ENCODE assay signal across 10 cellular contexts in genomic region chr3:56323986-56324420, GRCh38.
DNase-seq lines count a peak whose midpoint lies in the region; ATAC-seq, FAIRE-seq and TF ChIP-seq lines count a peak whose summit lies in the region.
"Had no signal": no experiment of that assay in that cellular context is flagged by ENCODE, and none has a peak within 500 bp of the region (broad histone marks: within the 10 kb centered on the region; RNA-seq: fewer than 3 reads in every experiment).

No MANE protein-coding gene starts in this region.

- H3K4me2 ChIP-seq in IMR-90 (ENCODE audit: low read depth, low read length) = no peak overlapping the region

- BruUV-seq in IMR-90 (replicated peaks; lab: Mats Ljungman, UMichigan) = no TSS peak

- TF ChIP-seq CTCF in AG10803 (conservative IDR thresholded peaks at IDR 0.05; ENCODE audit: low read length) = no peak
- no peak for TF ChIP-seq CTCF in IMR-90 (conservative IDR thresholded peaks at IDR 0.05; ENCODE audit: low read depth, low read length)
- TF ChIP-seq CTCF in brain microvascular endothelial cell (IDR thresholded peaks at IDR 0.05; ENCODE audit: low read depth, low read length, missing control alignments) = no peak

- in situ Hi-C loops in IMR-90 (cut with MboI; ENCODE audit: low sequenced_read_pairs) = no loop called here
- in situ Hi-C loops in brain microvascular endothelial cell (cut with HindIII; ENCODE audit: low pct_ligation_motif_present, low sequenced_read_pairs) = no loop called here

- H2AK9ac ChIP-seq in IMR-90 (replicated peaks; ENCODE audit: low read depth, low read length, poor library complexity) = no peak overlapping the region

- H3K18ac ChIP-seq in IMR-90 (ENCODE audit: low read depth, low read length) = no peak overlapping the region

- POLR2A ChIA-PET in IMR-90 (lab: Charles Lee; ENCODE audit: unreplicated experiment) = no interaction called here

- no peaks in the 10 kb centered on the region for H3K79me1 ChIP-seq in IMR-90 (ENCODE audit: low read depth in 1 of 2, low read length in 2 of 2)

- H4K5ac ChIP-seq in IMR-90 (ENCODE audit: low read depth, low read length) = no peak overlapping the region

- no peaks in the 10 kb centered on the region for H3K9me1 ChIP-seq in IMR-90 (ENCODE audit: insufficient read depth, low read length)

- DNase-seq in AG10803 (ENCODE audit: low read depth) (peak; percentile 69), IMR-90 (peak; percentile 49), brain microvascular endothelial cell (peak; percentile 81), islet precursor cell (peak; percentile 65), GM19240 (ENCODE audit: insufficient read length, low spot score) (no peak), hippocampal formation (lab: John Stamatoyannopoulos, UW) (no peak), GM12891 (ENCODE audit: insufficient read length, low spot score) (no peak)
- DNase-seq: COR-L47, NCI-H2171 had no signal

- H3K27me3 ChIP-seq in IMR-90 (ENCODE audit: control insufficient read depth, insufficient read depth, low read length) (no peaks in the 10 kb centered on the region), brain microvascular endothelial cell (replicated peaks) (no peaks in the 10 kb centered on the region)

- no peak overlapping the region for H2AK5ac ChIP-seq in IMR-90 (ENCODE audit: low read depth, low read length)

- H3K23ac ChIP-seq in IMR-90 (ENCODE audit: low read depth, low read length) = no peak overlapping the region

- FAIRE-seq in GM12891 (lab: Jason Lieb, UNC) = no peak

- no peak overlapping the region for H2AFZ ChIP-seq in IMR-90 (replicated peaks; ENCODE audit: low read length, poor library complexity)

- dilution Hi-C loops in IMR-90 (cut with HindIII; ENCODE audit: low sequenced_read_pairs, unreplicated experiment) = no loop called here

- H3K14ac ChIP-seq in IMR-90 (replicated peaks; ENCODE audit: low read depth, low read length) = no peak overlapping the region

- H3K9ac ChIP-seq in IMR-90 (ENCODE audit: low read depth, low read length) = no peak overlapping the region

- no peak overlapping the region for H4K8ac ChIP-seq in IMR-90 (ENCODE audit: low read depth in 2 of 2, low read length in 2 of 2)

- H3K36me3 ChIP-seq in IMR-90 (ENCODE audit: control insufficient read depth, insufficient read depth, low read length) = no peaks in the 10 kb centered on the region
- H3K36me3 ChIP-seq in brain microvascular endothelial cell (replicated peaks) = no peaks in the 10 kb centered on the region

- H3K4ac ChIP-seq in IMR-90 (ENCODE audit: low read depth, low read length) = no peak overlapping the region

- H2BK120ac ChIP-seq in IMR-90 (ENCODE audit: low read depth, low read length) = no peak overlapping the region

- intact Hi-C loops in IMR-90 (cut with micrococcal nuclease) = no loop called here

- CTCF ChIA-PET in IMR-90 (lab: Yijun Ruan, JAX) = no interaction called here

- TF ChIP-seq RAD21 in IMR-90 (IDR thresholded peaks at IDR 0.05; ENCODE audit: low read length) = no peak

- no peak overlapping the region for H2BK20ac ChIP-seq in IMR-90 (ENCODE audit: low read depth, low read length)

- no peak overlapping the region for H4K91ac ChIP-seq in IMR-90 (ENCODE audit: insufficient read depth, low read depth, low read length)

- H3K27ac ChIP-seq in IMR-90 (ENCODE audit: insufficient read depth, low read length) = no peak overlapping the region
- peak overlapping the region; percentile 25 for H3K27ac ChIP-seq in brain microvascular endothelial cell

- no peak overlapping the region for H2BK15ac ChIP-seq in IMR-90 (ENCODE audit: low read depth, low read length)

- WGBS in IMR-90 (ENCODE audit: extremely low coverage in 2 of 2, insufficient read length in 1 of 2), 2 experiments = no CpG with 5 or more reads among the region's 2 CpGs

- TF ChIP-seq POLR2A in IMR-90 (IDR thresholded peaks at IDR 0.05; ENCODE audit: low read depth, low read length) (no peak), GM12891 (IDR thresholded peaks at IDR 0.05; ENCODE audit: low read depth, low read length) (no peak)

- H3K4me3 ChIP-seq in AG10803 (ENCODE audit: low read length) = no peak overlapping the region
- H3K4me3 ChIP-seq in IMR-90 (ENCODE audit: insufficient read depth, low read depth, low read length) = no peak overlapping the region
- no peak overlapping the region for H3K4me3 ChIP-seq in brain microvascular endothelial cell (ENCODE audit: low read depth, low read length)

- no peaks in the 10 kb centered on the region for H3K4me1 ChIP-seq in IMR-90 (ENCODE audit: control insufficient read depth, insufficient read depth, low read length)

- H3K9me3 ChIP-seq in IMR-90 (ENCODE audit: control insufficient read depth, insufficient read depth, low read length) = no peaks in the 10 kb centered on the region

- H3K56ac ChIP-seq in IMR-90 (ENCODE audit: extremely low read depth, insufficient read depth, low read length) = no peak overlapping the region

- peak; percentile 71 for ATAC-seq in IMR-90 (ENCODE audit: low read depth)
- no peak for ATAC-seq in HG02840 (IDR thresholded peaks at IDR 0.05; ENCODE audit: low FRiP score, unreplicated experiment)

- no peaks in the 10 kb centered on the region for H4K20me1 ChIP-seq in IMR-90 (ENCODE audit: insufficient read depth, low read length)

- no peak overlapping the region for H2BK5ac ChIP-seq in IMR-90 (ENCODE audit: low read depth, low read length, poor library complexity, severe bottlenecking)

TF ChIP-seq in IMR-90, 13 proteins besides CTCF, POLR2A, EP300 and RAD21 (continues in another document):
- TF ChIP-seq CEBPB (IDR thresholded peaks at IDR 0.05; ENCODE audit: low read depth, low read length) = no peak
- no peak for TF ChIP-seq SMC3 (IDR thresholded peaks at IDR 0.05; ENCODE audit: low read depth, low read length)
- TF ChIP-seq ELK1 (IDR thresholded peaks at IDR 0.05; ENCODE audit: borderline replicate concordance, low read depth, low read length) = no peak
- no peak for TF ChIP-seq CHD1 (IDR thresholded peaks at IDR 0.05; ENCODE audit: low read depth, low read length)
- no peak for TF ChIP-seq MAFK (IDR thresholded peaks at IDR 0.05; ENCODE audit: low read depth, low read length)
- no peak for TF ChIP-seq BHLHE40 (IDR thresholded peaks at IDR 0.05; ENCODE audit: low read depth, low read length)
- TF ChIP-seq NFE2L2 (IDR thresholded peaks at IDR 0.05; ENCODE audit: low read depth, low read length) = no peak
- TF ChIP-seq MXI1 (IDR thresholded peaks at IDR 0.05; ENCODE audit: borderline replicate concordance, low read depth, low read length) = no peak
- TF ChIP-seq RCOR1 (IDR thresholded peaks at IDR 0.05; ENCODE audit: insufficient replicate concordance, low read length) = no peak
- TF ChIP-seq FOS (IDR thresholded peaks at IDR 0.05; ENCODE audit: low read depth, low read length) = no peak
- no peak for TF ChIP-seq MAZ (IDR thresholded peaks at IDR 0.05; ENCODE audit: borderline replicate concordance, low read depth, low read length)

TF ChIP-seq in GM12891, 5 proteins besides CTCF, POLR2A, EP300 and RAD21:
- TF ChIP-seq POLR2AphosphoS5 (IDR thresholded peaks at IDR 0.05; ENCODE audit: low read depth, low read length) (no peak), TAF1 (IDR thresholded peaks at IDR 0.05; ENCODE audit: low read depth, low read length) (no peak), PAX5 (IDR thresholded peaks at IDR 0.05; ENCODE audit: insufficient read depth, low read length, severe bottlenecking) (no peak), POU2F2 (IDR thresholded peaks at IDR 0.05; ENCODE audit: low read depth, low read length) (no peak), SPI1 (IDR thresholded peaks at IDR 0.05; ENCODE audit: low read depth, low read length) (no peak)

Comparison
In these comparisons a context has a peak if more than half of its experiments do, and no peak if none do; other contexts are left out.
1. DNase-seq: peak in AG10803 (single experiment), IMR-90 (single experiment), brain microvascular endothelial cell (single experiment) and islet precursor cell (single experiment); none in GM19240 (single experiment), hippocampal formation (0 of 2) and GM12891 (single experiment).